7 cellular contexts compared by ENCODE assay signal in the genomic region with DNA sequence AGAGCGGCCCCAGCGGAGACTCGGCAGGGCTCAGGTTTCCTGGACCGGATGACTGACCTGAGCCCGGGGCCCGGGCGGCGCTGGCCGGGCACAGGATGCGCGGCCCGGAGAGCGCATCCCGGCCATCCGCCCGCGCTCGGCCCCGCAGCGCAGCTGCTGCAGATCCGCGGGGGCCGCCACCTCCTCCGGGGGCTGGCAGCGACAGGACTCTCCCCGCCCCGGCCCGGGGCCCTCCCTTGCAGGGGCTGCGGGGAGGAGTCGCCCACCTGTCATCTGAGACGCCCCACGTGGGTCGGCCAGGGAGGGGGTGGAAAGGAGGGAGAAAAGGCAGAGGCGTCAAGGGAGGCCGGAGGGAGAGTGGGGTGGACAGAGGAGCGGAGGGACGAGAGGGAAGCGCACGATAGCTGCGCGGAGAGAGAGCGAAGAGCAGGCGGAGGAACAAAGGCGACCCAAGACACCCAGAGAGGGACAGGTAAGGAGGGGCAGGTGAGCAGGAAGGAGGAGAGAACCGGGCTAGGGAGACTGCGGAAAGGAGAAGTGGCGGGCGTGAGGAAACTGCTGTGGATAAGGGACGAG. TPM values are rescaled to one million over a fixed set of nuclear protein-coding genes. Genes with fewer than 3 reads are reported as not detected.
DNase-seq lines count a peak whose midpoint lies in the region; ATAC-seq and TF ChIP-seq lines count a peak whose summit lies in the region.

No MANE protein-coding gene starts in this region.

- DNase-seq in NCI-H128 (lab: John Stamatoyannopoulos, UW; ENCODE audit: unreplicated experiment) (peak; percentile 32), T1000 (lab: John Stamatoyannopoulos, UW) (peak; percentile 66), mammary epithelial cell (peak; percentile 83), inferior parietal cortex (ENCODE audit: extremely low spot score) (peak; percentile 75)
- peak; percentile 39 to 57 for DNase-seq in stimulated activated CD4-positive, alpha-beta T cell treated with anti-CD3 and anti-CD28 coated beads, Interleukin-12 subunit alpha, Interleukin-12 subunit beta, amount 100 ng/mL, for 24 hours (ENCODE audit: low read depth in 2 of 2)

- in situ Hi-C loops in mammary epithelial cell (cut with MboI; ENCODE audit: low sequenced_read_pairs in 2 of 2): no loop called here

- H4K20me1 ChIP-seq in mammary epithelial cell (ENCODE audit: insufficient read depth, low read length): peaks cover 2% of the 10 kb centered on the region

- peak; percentile 45 for ATAC-seq in HG02588 (IDR thresholded peaks at IDR 0.05; ENCODE audit: unreplicated experiment)

- dilution Hi-C loops in mammary epithelial cell (cut with HindIII; ENCODE audit: low sequenced_read_pairs): no loop called here

- peak overlapping the region; percentile 97 for H3K9ac ChIP-seq in mammary epithelial cell (ENCODE audit: insufficient read depth, low read length)

- H3K4me2 ChIP-seq in mammary epithelial cell (ENCODE audit: insufficient read depth, low read depth, low read length): peak overlapping the region; percentile 91

- peak overlapping the region; percentile 95 for H3K27ac ChIP-seq in mammary epithelial cell (ENCODE audit: insufficient read depth, low read depth, low read length)

- peaks cover 6% of the 10 kb centered on the region for H3K36me3 ChIP-seq in mammary epithelial cell (ENCODE audit: insufficient read depth, low read length)

- H3K4me1 ChIP-seq in mammary epithelial cell (ENCODE audit: insufficient read depth, low read length): peaks cover 33% of the 10 kb centered on the region

- intact Hi-C loops in mammary epithelial cell (cut with micrococcal nuclease): loop anchor here (2.0 to 5.0 kb wide), 2 partner anchors 55 to 264 kb away; partner anchors contain the start of genes AMZ2 and WIPI1

- peak overlapping the region; percentile 93 for H2AFZ ChIP-seq in mammary epithelial cell (ENCODE audit: low read depth, low read length)

- 5% methylated on average over 14 of the region's 49 CpGs for WGBS in mammary epithelial cell (ENCODE audit: low coverage, missing lambda C conversion rate)

- CTCF ChIA-PET in mammary epithelial cell (lab: Charles Lee; ENCODE audit: low non-redundant PET): no interaction called here

- no TSS peak for BruUV-seq in mammary epithelial cell (replicated peaks; lab: Mats Ljungman, UMichigan)

- H3K4me3 ChIP-seq in mammary epithelial cell (replicated peaks in 1 of 3; ENCODE audit: insufficient read depth in 1 of 3, low read depth in 2 of 3, low read length in 3 of 3): peak overlapping the region; percentile 79 to 91 (median 88)

- H3K27me3 ChIP-seq in mammary epithelial cell (ENCODE audit: insufficient read depth, low read length): no peaks in the 10 kb centered on the region

- no peak for TF ChIP-seq CTCF in mammary epithelial cell (conservative IDR thresholded peaks at IDR 0.05 in 1 of 2, IDR thresholded peaks at IDR 0.05 in 1 of 2; ENCODE audit: extremely low read depth in 1 of 2, insufficient read depth in 1 of 2, low read depth in 1 of 2, low read length in 2 of 2)

- no peaks in the 10 kb centered on the region for H3K9me3 ChIP-seq in mammary epithelial cell (replicated peaks; ENCODE audit: insufficient read depth, low read length)

- TF ChIP-seq POLR2A in GM15510 (IDR thresholded peaks at IDR 0.05; ENCODE audit: borderline replicate concordance, extremely low read depth, insufficient read length): peak; percentile 52

- H3K79me2 ChIP-seq in mammary epithelial cell (ENCODE audit: insufficient read depth, low read length): peaks cover 44% of the 10 kb centered on the region

RNA-seq across cellular contexts. Expression of gene PRKAR1A, which starts 0.5 kb away (rescaled TPM):
- total RNA-seq in mammary epithelial cell: 100 to 1,000 TPM; 253 to 261 TPM
- 129 TPM for polyA plus RNA-seq in mammary epithelial cell
- 360 TPM for polyA minus RNA-seq in mammary epithelial cell

RNA-seq across cellular contexts. Expression of gene WIPI1, which starts 54.5 kb away (rescaled TPM):
- total RNA-seq in mammary epithelial cell: 10 to 100 TPM; 44.9 to 79.0 TPM
- polyA plus RNA-seq in mammary epithelial cell: 40.2 TPM
- polyA minus RNA-seq in mammary epithelial cell: 61.3 TPM

Comparison
In these comparisons a context has a peak if more than half of its experiments do, and no peak if none do; other contexts are left out.
1. Peak in every context shown above with its lines: DNase-seq, ATAC-seq, H3K4me3 ChIP-seq and H3K27ac ChIP-seq.
2. DNase-seq: peak in every context shown above with its lines; median percentile 83 in mammary epithelial cell; 75 in inferior parietal cortex; 66 in T1000; 48 in stimulated activated CD4-positive, alpha-beta T cell treated with anti-CD3 and anti-CD28 coated beads, Interleukin-12 subunit alpha, Interleukin-12 subunit beta, amount 100 ng/mL, for 24 hours; 32 in NCI-H128.